Comparison of ENCODE assay signal across 9 cellular contexts in the genomic region with DNA sequence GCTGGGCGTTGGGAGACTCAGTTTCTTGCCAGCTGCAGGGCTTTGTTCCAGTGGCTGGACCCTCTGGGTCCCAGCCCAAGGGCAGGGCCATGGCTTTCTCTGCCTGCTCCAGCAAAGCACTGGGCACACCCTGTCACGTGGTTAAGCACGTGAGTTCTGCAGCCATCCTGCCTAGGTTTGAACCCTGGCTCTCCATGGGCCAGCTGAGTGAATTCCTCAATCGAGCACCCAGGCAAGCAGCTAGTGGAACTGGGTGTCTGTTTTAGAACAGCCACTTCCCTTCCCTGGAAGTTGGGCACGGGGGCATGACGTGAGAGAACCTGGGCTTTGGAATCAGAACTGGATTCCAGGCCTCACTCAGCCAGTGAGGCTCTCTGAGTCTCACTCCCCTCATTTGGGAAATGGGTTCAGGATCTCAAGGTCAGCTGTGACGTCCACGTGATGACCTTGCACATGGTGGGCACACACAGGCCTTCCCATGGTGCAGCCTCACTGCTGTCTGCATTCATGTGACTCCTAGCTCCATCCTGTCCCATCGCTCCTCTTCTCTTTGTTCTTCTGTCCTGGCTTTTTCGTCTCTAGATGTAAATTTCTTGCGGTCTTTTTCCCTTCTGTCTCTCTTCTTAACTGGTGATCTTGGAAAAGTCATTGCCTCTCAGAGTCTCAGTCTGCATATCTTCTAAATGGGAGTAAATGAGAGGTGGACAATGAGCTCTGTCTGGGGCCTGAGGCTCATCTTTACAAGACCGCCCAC. TPM values are rescaled to one million over a fixed set of nuclear protein-coding genes. Genes with fewer than 3 reads are reported as not detected.
DNase-seq lines count a peak whose midpoint lies in the region; ATAC-seq and TF ChIP-seq lines count a peak whose summit lies in the region.
"Had no signal": no experiment of that assay in that cellular context is flagged by ENCODE, and none has a peak within 500 bp of the region (broad histone marks: within the 10 kb centered on the region; RNA-seq: fewer than 3 reads in every experiment).

No MANE protein-coding gene starts in this region.

- H3K36me3 Mint-ChIP-seq in T-helper 1 cell treated with Interleukin-12 subunit alpha and Interleukin-12 subunit beta and Interleukin-4 antibody, amounts not matched to agents 30 μg/mL and 1 μg/mL, for 36 hours (ENCODE audit: low read depth) = peaks cover 8% of the 10 kb centered on the region
- H3K36me3 Mint-ChIP-seq in endothelial cell (ENCODE audit: low read depth, unreplicated experiment) = no peaks in the 10 kb centered on the region

- H3K27me3 Mint-ChIP-seq in T-helper 1 cell treated with Interleukin-12 subunit alpha and Interleukin-12 subunit beta and Interleukin-4 antibody, amounts not matched to agents 30 μg/mL and 1 μg/mL, for 36 hours (ENCODE audit: low read depth) = no peaks in the 10 kb centered on the region
- peaks cover 9% of the 10 kb centered on the region for H3K27me3 Mint-ChIP-seq in endothelial cell (ENCODE audit: unreplicated experiment)

- no peaks in the 10 kb centered on the region for H3K9me3 Mint-ChIP-seq in T-helper 1 cell treated with Interleukin-12 subunit alpha and Interleukin-12 subunit beta and Interleukin-4 antibody, amounts not matched to agents 30 μg/mL and 1 μg/mL, for 36 hours
- no peaks in the 10 kb centered on the region for H3K9me3 Mint-ChIP-seq in endothelial cell (ENCODE audit: unreplicated experiment)

- TF ChIP-seq CTCF in endothelial cell (IDR thresholded peaks at IDR 0.05; ENCODE audit: unreplicated experiment) = no peak

- ATAC-seq in GM19324 (IDR thresholded peaks at IDR 0.05; ENCODE audit: low FRiP score, unreplicated experiment) = no peak
- ATAC-seq in activated CD4-positive, CD25-positive, alpha-beta regulatory T cell treated with anti-CD3 and anti-CD28 coated beads, Interleukin-2, amount 50 U/mL, for 24 hours = no peak

- peak overlapping the region; percentile 96 for H3K27ac Mint-ChIP-seq in T-helper 1 cell treated with Interleukin-12 subunit alpha and Interleukin-12 subunit beta and Interleukin-4 antibody, amounts not matched to agents 30 μg/mL and 1 μg/mL, for 36 hours
- peak overlapping the region; percentile 28 for H3K27ac Mint-ChIP-seq in endothelial cell (ENCODE audit: unreplicated experiment)

- peak overlapping the region; percentile 74 for H3K4me3 Mint-ChIP-seq in T-helper 1 cell treated with Interleukin-12 subunit alpha and Interleukin-12 subunit beta and Interleukin-4 antibody, amounts not matched to agents 30 μg/mL and 1 μg/mL, for 36 hours
- H3K4me3 Mint-ChIP-seq in endothelial cell (ENCODE audit: unreplicated experiment) = peak overlapping the region; percentile 8

- DNase-seq in NCI-H1092 treated with DMSO at 0.1 percent for 48 hours (lab: John Stamatoyannopoulos, UW) (peak; percentile 20), NCI-H1092 (lab: John Stamatoyannopoulos, UW) (no peak), endothelial cell (ENCODE audit: low spot score) (no peak), HT-29 (ENCODE audit: low spot score) (no peak)
- peak; percentile 59 for DNase-seq in stimulated activated CD8-positive, alpha-beta memory T cell treated with anti-CD3 and anti-CD28 coated beads, Interleukin-4, amount 100 ng/mL, for 48 hours
- DNase-seq: left ventricle myocardium inferior had no signal

- H3K4me1 Mint-ChIP-seq in T-helper 1 cell treated with Interleukin-12 subunit alpha and Interleukin-12 subunit beta and Interleukin-4 antibody, amounts not matched to agents 30 μg/mL and 1 μg/mL, for 36 hours (ENCODE audit: low read depth) = peaks cover 65% of the 10 kb centered on the region
- H3K4me1 Mint-ChIP-seq in endothelial cell (ENCODE audit: unreplicated experiment) = peaks cover 32% of the 10 kb centered on the region

RNA-seq across cellular contexts. Expression of a gene that starts 45.9 kb away (rescaled TPM):
- 150 TPM for total RNA-seq in endothelial cell (ENCODE audit: unreplicated experiment)
- total RNA-seq in HT-29 (2014; rRNA removed; shearing (Covaris generic)) = 41.8 and 42.9 TPM in 2 replicates

Comparison
In these comparisons a context has a peak if more than half of its experiments do, and no peak if none do; other contexts are left out.
1. DNase-seq: peak in NCI-H1092 treated with DMSO at 0.1 percent for 48 hours (single experiment) and stimulated activated CD8-positive, alpha-beta memory T cell treated with anti-CD3 and anti-CD28 coated beads, Interleukin-4, amount 100 ng/mL, for 48 hours (single experiment); none in NCI-H1092 (single experiment), endothelial cell (single experiment) and HT-29 (single experiment).